2 cellular contexts compared by ENCODE assay signal in the genomic region with DNA sequence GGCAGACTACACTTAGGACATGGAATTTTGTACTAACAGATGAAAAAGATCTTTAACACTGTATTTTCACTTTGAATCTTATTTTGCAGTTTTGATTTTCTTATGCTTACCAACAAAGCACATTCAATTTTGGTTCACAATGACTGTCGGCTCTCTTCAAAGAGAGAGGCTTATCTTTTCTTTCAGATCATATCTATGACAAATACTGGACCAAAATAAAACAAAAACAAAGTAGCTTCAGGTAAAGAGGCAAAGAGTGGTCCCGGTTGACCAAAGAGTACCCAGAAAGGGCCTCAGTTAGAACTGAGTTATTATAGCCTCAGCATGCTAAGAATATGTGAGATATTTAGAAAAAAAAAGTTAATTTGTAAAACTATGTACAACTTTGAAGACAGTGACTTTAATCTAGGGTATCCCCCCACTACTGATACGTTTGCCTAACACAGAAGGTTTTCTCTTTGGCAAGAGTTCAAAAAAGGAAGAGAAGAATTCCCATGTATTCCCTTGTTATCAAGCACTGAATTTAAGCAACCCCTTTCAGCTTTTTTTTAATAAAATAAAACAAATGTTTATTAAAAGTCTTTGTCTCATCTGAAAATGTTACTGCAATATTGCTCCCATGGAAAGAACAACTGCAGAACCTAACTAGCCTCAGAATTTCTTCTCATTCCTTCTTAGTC.
A peak's percentile ranks its signal among the peaks of the same experiment; 100 is the strongest.
TF ChIP-seq lines count a peak whose summit lies in the region.

No MANE protein-coding gene starts in this region.

TF ChIP-seq in HepG2, 621 proteins besides CTCF, POLR2A, EP300 and RAD21:
- TF ChIP-seq FOXP1 (IDR thresholded peaks at IDR 0.05) = no peak
- TF ChIP-seq FOXP1 (CRISPR knock-in tag; IDR thresholded peaks at IDR 0.05) = peak; percentile 42; the same call in 1 of the 2 replicates
- TF ChIP-seq HMGA1 (CRISPR knock-in tag; conservative IDR thresholded peaks at IDR 0.05) = no peak
- 0 out of 2 replicates have a peak, but pooled peaks have one; percentile 38 for TF ChIP-seq NCOR1 (IDR thresholded peaks at IDR 0.05; ENCODE audit: borderline replicate concordance, low read length)
- TF ChIP-seq SOX13 (IDR thresholded peaks at IDR 0.05) = no peak
- TF ChIP-seq SOX13 (CRISPR knock-in tag; conservative IDR thresholded peaks at IDR 0.05 in 1 of 2, IDR thresholded peaks at IDR 0.05 in 1 of 2) = peak in 1 of 2 experiments; percentile 74; a peak in 2 of 4 replicates
- peak; percentile 45; the same call in 1 of the 2 replicates for TF ChIP-seq SOX5 (CRISPR knock-in tag; IDR thresholded peaks at IDR 0.05; ENCODE audit: borderline replicate concordance)
- no peak for TF ChIP-seq ZNF772 (CRISPR knock-in tag; IDR thresholded peaks at IDR 0.05)
- peak; percentile 65; the same call in 1 of the 2 replicates for TF ChIP-seq TCF7L2 (IDR thresholded peaks at IDR 0.05; ENCODE audit: low read depth, low read length)
- TF ChIP-seq, protein P1, sequence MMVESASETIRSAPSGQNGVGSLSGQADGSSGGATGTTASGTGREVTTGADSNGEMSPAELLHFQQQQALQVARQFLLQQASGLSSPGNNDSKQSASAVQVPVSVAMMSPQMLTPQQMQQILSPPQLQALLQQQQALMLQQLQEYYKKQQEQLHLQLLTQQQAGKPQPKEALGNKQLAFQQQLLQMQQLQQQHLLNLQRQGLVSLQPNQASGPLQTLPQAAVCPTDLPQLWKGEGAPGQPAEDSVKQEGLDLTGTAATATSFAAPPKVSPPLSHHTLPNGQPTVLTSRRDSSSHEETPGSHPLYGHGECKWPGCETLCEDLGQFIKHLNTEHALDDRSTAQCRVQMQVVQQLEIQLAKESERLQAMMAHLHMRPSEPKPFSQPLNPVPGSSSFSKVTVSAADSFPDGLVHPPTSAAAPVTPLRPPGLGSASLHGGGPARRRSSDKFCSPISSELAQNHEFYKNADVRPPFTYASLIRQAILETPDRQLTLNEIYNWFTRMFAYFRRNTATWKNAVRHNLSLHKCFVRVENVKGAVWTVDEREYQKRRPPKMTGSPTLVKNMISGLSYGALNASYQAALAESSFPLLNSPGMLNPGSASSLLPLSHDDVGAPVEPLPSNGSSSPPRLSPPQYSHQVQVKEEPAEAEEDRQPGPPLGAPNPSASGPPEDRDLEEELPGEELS (CRISPR knock-in tag; IDR thresholded peaks at IDR 0.05) = peak; percentile 51; the same call in 1 of the 2 replicates
- peak; percentile 33; the same call in 1 of the 2 replicates for TF ChIP-seq BCL6 (CRISPR knock-in tag; IDR thresholded peaks at IDR 0.05)
- peak; percentile 55; the same call in 1 of the 2 replicates for TF ChIP-seq TCF7 (IDR thresholded peaks at IDR 0.05; ENCODE audit: low read depth)

TF ChIP-seq in WTC11, 78 proteins besides CTCF, POLR2A, EP300 and RAD21:
- TF ChIP-seq, protein P2, sequence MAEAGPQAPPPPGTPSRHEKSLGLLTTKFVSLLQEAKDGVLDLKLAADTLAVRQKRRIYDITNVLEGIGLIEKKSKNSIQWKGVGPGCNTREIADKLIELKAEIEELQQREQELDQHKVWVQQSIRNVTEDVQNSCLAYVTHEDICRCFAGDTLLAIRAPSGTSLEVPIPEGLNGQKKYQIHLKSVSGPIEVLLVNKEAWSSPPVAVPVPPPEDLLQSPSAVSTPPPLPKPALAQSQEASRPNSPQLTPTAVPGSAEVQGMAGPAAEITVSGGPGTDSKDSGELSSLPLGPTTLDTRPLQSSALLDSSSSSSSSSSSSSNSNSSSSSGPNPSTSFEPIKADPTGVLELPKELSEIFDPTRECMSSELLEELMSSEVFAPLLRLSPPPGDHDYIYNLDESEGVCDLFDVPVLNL (CRISPR knock-in tag; IDR thresholded peaks at IDR 0.05; ENCODE audit: borderline replicate concordance, low read depth) = no peak
- TF ChIP-seq TEAD4 (CRISPR knock-in tag; IDR thresholded peaks at IDR 0.05) = no peak
- TF ChIP-seq, protein P3, sequence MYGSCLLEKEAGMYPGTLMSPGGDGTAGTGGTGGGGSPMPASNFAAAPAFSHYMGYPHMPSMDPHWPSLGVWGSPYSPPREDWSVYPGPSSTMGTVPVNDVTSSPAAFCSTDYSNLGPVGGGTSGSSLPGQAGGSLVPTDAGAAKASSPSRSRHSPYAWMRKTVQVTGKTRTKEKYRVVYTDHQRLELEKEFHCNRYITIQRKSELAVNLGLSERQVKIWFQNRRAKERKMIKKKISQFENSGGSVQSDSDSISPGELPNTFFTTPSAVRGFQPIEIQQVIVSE (CRISPR knock-in tag; IDR thresholded peaks at IDR 0.05; ENCODE audit: borderline replicate concordance) = no peak
- no peak for TF ChIP-seq ZNF416 (CRISPR knock-in tag; IDR thresholded peaks at IDR 0.05)
- TF ChIP-seq ZNF138 (CRISPR knock-in tag; conservative IDR thresholded peaks at IDR 0.05) = no peak
- TF ChIP-seq, protein P4, sequence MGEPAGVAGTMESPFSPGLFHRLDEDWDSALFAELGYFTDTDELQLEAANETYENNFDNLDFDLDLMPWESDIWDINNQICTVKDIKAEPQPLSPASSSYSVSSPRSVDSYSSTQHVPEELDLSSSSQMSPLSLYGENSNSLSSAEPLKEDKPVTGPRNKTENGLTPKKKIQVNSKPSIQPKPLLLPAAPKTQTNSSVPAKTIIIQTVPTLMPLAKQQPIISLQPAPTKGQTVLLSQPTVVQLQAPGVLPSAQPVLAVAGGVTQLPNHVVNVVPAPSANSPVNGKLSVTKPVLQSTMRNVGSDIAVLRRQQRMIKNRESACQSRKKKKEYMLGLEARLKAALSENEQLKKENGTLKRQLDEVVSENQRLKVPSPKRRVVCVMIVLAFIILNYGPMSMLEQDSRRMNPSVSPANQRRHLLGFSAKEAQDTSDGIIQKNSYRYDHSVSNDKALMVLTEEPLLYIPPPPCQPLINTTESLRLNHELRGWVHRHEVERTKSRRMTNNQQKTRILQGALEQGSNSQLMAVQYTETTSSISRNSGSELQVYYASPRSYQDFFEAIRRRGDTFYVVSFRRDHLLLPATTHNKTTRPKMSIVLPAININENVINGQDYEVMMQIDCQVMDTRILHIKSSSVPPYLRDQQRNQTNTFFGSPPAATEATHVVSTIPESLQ (CRISPR knock-in tag; IDR thresholded peaks at IDR 0.05) = no peak
- TF ChIP-seq, protein P5, sequence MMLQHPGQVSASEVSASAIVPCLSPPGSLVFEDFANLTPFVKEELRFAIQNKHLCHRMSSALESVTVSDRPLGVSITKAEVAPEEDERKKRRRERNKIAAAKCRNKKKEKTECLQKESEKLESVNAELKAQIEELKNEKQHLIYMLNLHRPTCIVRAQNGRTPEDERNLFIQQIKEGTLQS (CRISPR knock-in tag; conservative IDR thresholded peaks at IDR 0.05) = no peak
- TF ChIP-seq, protein P6, sequence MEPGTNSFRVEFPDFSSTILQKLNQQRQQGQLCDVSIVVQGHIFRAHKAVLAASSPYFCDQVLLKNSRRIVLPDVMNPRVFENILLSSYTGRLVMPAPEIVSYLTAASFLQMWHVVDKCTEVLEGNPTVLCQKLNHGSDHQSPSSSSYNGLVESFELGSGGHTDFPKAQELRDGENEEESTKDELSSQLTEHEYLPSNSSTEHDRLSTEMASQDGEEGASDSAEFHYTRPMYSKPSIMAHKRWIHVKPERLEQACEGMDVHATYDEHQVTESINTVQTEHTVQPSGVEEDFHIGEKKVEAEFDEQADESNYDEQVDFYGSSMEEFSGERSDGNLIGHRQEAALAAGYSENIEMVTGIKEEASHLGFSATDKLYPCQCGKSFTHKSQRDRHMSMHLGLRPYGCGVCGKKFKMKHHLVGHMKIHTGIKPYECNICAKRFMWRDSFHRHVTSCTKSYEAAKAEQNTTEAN (CRISPR knock-in tag; IDR thresholded peaks at IDR 0.05) = no peak
- TF ChIP-seq MYBL2 (CRISPR knock-in tag; IDR thresholded peaks at IDR 0.05) = no peak
TF ChIP-seq in WTC11: peak in this region for 0.
